Comparison of ENCODE assay signal across 16 cellular contexts in the genomic region with DNA sequence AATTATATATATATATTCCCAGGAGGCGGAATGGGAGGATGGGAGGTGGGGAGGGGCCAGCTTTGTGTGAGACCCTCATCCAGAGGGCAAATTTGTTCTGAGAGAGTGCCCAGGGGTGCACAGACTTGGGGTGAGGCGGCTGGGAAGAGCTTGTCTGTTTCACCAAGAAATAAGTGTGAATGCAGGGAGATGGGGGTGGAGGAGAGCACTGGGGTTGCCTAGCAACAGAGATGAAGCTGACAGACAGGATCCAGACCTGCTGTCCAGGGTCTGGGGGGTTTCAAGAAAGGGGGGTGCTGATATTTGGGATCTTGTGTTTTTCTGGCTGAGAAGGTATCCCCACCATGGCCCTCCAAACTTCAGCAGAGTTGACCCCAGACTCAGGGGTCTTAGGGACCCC.
"Had no signal": no experiment of that assay in that cellular context is flagged by ENCODE, and none has a peak within 500 bp of the region (broad histone marks: within the 10 kb centered on the region; RNA-seq: fewer than 3 reads in every experiment).

No MANE protein-coding gene starts in this region.

- H3K9me3 ChIP-seq: heart right ventricle, neutrophil, thyroid gland had no signal

- ATAC-seq: activated T-cell treated with anti-CD3 and anti-CD28 coated beads, Interleukin-2, amount 50 U/mL, for 72 hours; heart right ventricle; left colon; stimulated activated memory B cell treated with anti-CD40 and anti-IgM and Interleukin-4, amounts not matched to agents 10 μg/mL and 1 μg/mL and 100 μg/mL, for 72 hours had no signal

- H3K27me3 ChIP-seq: thyroid gland had no signal

- H3K4me1 ChIP-seq: thyroid gland had no signal

- H3K27ac ChIP-seq: heart right ventricle, neutrophil, thyroid gland had no signal

- H3K36me3 ChIP-seq: heart right ventricle, neutrophil, thyroid gland had no signal

- H3K4me3 ChIP-seq: heart right ventricle, lung, thyroid gland had no signal

- DNase-seq: activated CD4-positive, alpha-beta T cell treated with anti-CD3 and anti-CD28 coated beads, Interleukin-2, amount 10 ng/mL, durations not matched to agents 7 days and 5 days; activated CD8-positive, alpha-beta memory T cell treated with anti-CD3 and anti-CD28 coated beads, Interleukin-2, amount 50 U/mL, for 48 hours; activated gamma-delta T cell; activated T-cell treated with anti-CD3 and anti-CD28 coated beads, Interleukin-2, amount 50 U/mL, for 72 hours; amniotic stem cell; central memory CD4-positive, alpha-beta T cell; cortex of kidney; effector CD8-positive, alpha-beta T cell; foreskin melanocyte; heart right ventricle; left colon; midbrain; thyroid gland had no signal
